In genomic region chr1:58440696-58441095, GRCh38 we compare ENCODE assay signal across 25 cellular contexts.
"Had no signal": no experiment of that assay in that cellular context is flagged by ENCODE, and none has a peak within 500 bp of the region (broad histone marks: within the 10 kb centered on the region; RNA-seq: fewer than 3 reads in every experiment).

No MANE protein-coding gene starts in this region.

- H3K9ac ChIP-seq: KMS-11 had no signal

- H3K4me2 ChIP-seq: KMS-11, PC-9 had no signal

- H3K27ac ChIP-seq: adrenal gland, brain microvascular endothelial cell, KMS-11, PC-9 had no signal

- H3K9me3 ChIP-seq: adrenal gland had no signal

- H3K4me3 ChIP-seq: adrenal gland, PC-9 had no signal

- H3K36me3 ChIP-seq: adrenal gland, brain microvascular endothelial cell had no signal

- DNase-seq: activated CD4-positive, alpha-beta T cell treated with anti-CD3 and anti-CD28 coated beads for 36 hours; activated CD4-positive, alpha-beta T cell treated with anti-CD3 and anti-CD28 coated beads, Interleukin-2, amount 10 ng/mL, durations not matched to agents 7 days and 5 days; activated CD4-positive, alpha-beta T cell treated with anti-CD3 and anti-CD28 coated beads, Interleukin-2, amount 50 U/mL, for 48 hours; activated CD8-positive, alpha-beta memory T cell treated with anti-CD3 and anti-CD28 coated beads, Interleukin-2, amount 50 U/mL, for 4 hours; activated gamma-delta T cell treated with Interleukin-2 at 50 U/mL for 16 hours; activated naive CD4-positive, alpha-beta T cell treated with anti-CD3 and anti-CD28 coated beads for 36 hours; activated T-cell treated with anti-CD3 and anti-CD28 coated beads for 4 hours; activated T-cell treated with anti-CD3 and anti-CD28 coated beads, Interleukin-2, amount 50 U/mL, for 4 hours; adrenal gland; brain microvascular endothelial cell; central memory CD4-positive, alpha-beta T cell; NCI-H1048; NCI-H1105 treated with DMSO at 0.1 percent for 48 hours; NCI-H1436; NCI-H1694; NCI-H1930; NCI-H345; NCI-H510A; NCI-H526; NCI-H748 treated with DMSO at 0.1 percent for 48 hours; NK-92 treated with Interleukin-12 subunit alpha and Interleukin-12 subunit beta, amount 100 ng/mL, for 24 hours; PC-9; Right ventricle myocardium superior; T1000 had no signal

- H2AFZ ChIP-seq: PC-9 had no signal

- H3K27me3 ChIP-seq: adrenal gland, brain microvascular endothelial cell had no signal
